ENCODE assay signal across 4 cellular contexts in genomic region chr17:6879576-6879975, GRCh38. TPM values are rescaled to one million over a fixed set of nuclear protein-coding genes. Genes with fewer than 3 reads are reported as not detected.
"Had no signal": no experiment of that assay in that cellular context is flagged by ENCODE, and none has a peak within 500 bp of the region (broad histone marks: within the 10 kb centered on the region; RNA-seq: fewer than 3 reads in every experiment).

No MANE protein-coding gene starts in this region.

RNA-seq across cellular contexts. Expression of gene TEKT1, which starts 48.0 kb away (rescaled TPM):
- total RNA-seq: M059J, PC-3, Peyer's patch, Right ventricle myocardium superior had no signal
